In the genomic region with DNA sequence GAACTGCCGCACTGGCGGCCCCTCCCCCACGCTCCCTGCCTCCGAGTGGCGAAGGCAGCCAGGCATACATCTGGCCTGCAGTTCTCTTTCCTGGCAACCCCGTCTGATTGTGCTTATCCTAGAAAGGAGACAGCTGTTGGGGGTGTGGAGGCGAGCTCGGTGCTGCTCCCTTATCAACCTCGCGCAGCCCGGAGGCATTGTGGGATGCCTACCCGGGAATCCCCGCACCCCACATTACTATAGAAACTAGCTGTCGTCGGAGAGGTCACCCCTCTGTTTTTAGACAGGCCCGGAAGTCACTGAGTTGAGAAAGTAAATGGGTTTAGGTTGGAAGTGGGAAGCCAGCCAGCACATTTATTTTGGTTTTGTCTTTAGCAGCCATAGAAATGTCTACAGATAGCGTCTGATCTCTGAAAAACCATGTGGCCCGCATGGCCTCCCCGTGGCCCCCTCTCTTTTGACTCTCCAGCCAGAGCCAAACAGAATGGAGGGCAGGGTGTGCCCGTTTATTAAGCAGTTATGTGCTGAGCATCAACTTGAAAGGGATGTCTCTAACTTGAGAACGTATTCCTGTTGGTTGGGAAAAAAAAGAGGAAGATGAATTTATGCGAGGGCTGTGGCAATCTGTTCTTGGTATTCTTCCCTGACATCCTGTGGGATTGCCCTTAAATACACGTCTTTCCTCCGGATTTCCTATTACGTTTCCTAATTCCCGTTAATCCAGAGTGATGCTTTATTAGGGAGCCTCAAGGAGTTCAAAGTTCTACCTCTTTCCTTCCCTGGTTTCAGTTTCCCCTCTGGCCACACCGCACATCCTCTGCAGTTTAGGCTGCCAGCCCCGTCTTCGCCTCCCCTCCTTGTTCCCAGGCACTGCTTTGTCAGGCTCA, we compare ENCODE assay signal across 1 cellular context.
TF ChIP-seq lines count a peak whose summit lies in the region.

No MANE protein-coding gene starts in this region.

TF ChIP-seq in GM23338, 12 proteins besides CTCF, POLR2A, EP300 and RAD21 (continued from another document):
- TF ChIP-seq, protein P1, sequence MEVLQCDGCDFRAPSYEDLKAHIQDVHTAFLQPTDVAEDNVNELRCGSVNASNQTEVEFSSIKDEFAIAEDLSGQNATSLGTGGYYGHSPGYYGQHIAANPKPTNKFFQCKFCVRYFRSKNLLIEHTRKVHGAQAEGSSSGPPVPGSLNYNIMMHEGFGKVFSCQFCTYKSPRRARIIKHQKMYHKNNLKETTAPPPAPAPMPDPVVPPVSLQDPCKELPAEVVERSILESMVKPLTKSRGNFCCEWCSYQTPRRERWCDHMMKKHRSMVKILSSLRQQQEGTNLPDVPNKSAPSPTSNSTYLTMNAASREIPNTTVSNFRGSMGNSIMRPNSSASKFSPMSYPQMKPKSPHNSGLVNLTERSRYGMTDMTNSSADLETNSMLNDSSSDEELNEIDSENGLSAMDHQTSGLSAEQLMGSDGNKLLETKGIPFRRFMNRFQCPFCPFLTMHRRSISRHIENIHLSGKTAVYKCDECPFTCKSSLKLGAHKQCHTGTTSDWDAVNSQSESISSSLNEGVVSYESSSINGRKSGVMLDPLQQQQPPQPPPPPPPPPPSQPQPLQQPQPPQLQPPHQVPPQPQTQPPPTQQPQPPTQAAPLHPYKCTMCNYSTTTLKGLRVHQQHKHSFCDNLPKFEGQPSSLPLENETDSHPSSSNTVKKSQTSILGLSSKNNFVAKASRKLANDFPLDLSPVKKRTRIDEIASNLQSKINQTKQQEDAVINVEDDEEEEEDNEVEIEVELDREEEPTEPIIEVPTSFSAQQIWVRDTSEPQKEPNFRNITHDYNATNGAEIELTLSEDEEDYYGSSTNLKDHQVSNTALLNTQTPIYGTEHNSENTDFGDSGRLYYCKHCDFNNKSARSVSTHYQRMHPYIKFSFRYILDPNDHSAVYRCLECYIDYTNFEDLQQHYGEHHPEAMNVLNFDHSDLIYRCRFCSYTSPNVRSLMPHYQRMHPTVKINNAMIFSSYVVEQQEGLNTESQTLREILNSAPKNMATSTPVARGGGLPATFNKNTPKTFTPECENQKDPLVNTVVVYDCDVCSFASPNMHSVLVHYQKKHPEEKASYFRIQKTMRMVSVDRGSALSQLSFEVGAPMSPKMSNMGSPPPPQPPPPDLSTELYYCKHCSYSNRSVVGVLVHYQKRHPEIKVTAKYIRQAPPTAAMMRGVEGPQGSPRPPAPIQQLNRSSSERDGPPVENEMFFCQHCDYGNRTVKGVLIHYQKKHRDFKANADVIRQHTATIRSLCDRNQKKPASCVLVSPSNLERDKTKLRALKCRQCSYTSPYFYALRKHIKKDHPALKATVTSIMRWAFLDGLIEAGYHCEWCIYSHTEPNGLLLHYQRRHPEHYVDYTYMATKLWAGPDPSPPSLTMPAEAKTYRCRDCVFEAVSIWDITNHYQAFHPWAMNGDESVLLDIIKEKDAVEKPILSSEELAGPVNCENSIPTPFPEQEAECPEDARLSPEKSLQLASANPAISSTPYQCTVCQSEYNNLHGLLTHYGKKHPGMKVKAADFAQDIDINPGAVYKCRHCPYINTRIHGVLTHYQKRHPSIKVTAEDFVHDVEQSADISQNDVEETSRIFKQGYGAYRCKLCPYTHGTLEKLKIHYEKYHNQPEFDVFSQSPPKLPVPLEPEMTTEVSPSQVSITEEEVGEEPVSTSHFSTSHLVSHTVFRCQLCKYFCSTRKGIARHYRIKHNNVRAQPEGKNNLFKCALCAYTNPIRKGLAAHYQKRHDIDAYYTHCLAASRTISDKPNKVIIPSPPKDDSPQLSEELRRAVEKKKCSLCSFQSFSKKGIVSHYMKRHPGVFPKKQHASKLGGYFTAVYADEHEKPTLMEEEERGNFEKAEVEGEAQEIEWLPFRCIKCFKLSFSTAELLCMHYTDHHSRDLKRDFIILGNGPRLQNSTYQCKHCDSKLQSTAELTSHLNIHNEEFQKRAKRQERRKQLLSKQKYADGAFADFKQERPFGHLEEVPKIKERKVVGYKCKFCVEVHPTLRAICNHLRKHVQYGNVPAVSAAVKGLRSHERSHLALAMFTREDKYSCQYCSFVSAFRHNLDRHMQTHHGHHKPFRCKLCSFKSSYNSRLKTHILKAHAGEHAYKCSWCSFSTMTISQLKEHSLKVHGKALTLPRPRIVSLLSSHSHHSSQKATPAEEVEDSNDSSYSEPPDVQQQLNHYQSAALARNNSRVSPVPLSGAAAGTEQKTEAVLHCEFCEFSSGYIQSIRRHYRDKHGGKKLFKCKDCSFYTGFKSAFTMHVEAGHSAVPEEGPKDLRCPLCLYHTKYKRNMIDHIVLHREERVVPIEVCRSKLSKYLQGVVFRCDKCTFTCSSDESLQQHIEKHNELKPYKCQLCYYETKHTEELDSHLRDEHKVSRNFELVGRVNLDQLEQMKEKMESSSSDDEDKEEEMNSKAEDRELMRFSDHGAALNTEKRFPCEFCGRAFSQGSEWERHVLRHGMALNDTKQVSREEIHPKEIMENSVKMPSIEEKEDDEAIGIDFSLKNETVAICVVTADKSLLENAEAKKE (CRISPR knock-in tag; IDR thresholded peaks at IDR 0.05): no peak
- TF ChIP-seq JUNB (IDR thresholded peaks at IDR 0.05; ENCODE audit: unreplicated experiment) (no peak), ZNF331 (CRISPR knock-in tag; IDR thresholded peaks at IDR 0.05; ENCODE audit: low read depth) (no peak), NANOG (IDR thresholded peaks at IDR 0.05; ENCODE audit: borderline replicate concordance) (no peak), EZH2phosphoT487 (IDR thresholded peaks at IDR 0.05; ENCODE audit: unreplicated experiment) (no peak), POLR2AphosphoS5 (IDR thresholded peaks at IDR 0.05; ENCODE audit: low read depth) (no peak; the same call in 1 of the 2 replicates), EZH2 (IDR thresholded peaks at IDR 0.05; ENCODE audit: low read depth, unreplicated experiment) (no peak), CREB1 (CRISPR knock-in tag; IDR thresholded peaks at IDR 0.05; ENCODE audit: low read depth) (no peak)
- TF ChIP-seq, protein P2, sequence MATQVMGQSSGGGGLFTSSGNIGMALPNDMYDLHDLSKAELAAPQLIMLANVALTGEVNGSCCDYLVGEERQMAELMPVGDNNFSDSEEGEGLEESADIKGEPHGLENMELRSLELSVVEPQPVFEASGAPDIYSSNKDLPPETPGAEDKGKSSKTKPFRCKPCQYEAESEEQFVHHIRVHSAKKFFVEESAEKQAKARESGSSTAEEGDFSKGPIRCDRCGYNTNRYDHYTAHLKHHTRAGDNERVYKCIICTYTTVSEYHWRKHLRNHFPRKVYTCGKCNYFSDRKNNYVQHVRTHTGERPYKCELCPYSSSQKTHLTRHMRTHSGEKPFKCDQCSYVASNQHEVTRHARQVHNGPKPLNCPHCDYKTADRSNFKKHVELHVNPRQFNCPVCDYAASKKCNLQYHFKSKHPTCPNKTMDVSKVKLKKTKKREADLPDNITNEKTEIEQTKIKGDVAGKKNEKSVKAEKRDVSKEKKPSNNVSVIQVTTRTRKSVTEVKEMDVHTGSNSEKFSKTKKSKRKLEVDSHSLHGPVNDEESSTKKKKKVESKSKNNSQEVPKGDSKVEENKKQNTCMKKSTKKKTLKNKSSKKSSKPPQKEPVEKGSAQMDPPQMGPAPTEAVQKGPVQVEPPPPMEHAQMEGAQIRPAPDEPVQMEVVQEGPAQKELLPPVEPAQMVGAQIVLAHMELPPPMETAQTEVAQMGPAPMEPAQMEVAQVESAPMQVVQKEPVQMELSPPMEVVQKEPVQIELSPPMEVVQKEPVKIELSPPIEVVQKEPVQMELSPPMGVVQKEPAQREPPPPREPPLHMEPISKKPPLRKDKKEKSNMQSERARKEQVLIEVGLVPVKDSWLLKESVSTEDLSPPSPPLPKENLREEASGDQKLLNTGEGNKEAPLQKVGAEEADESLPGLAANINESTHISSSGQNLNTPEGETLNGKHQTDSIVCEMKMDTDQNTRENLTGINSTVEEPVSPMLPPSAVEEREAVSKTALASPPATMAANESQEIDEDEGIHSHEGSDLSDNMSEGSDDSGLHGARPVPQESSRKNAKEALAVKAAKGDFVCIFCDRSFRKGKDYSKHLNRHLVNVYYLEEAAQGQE (IDR thresholded peaks at IDR 0.05; ENCODE audit: unreplicated experiment): no peak
